In genomic region chr11:121589946-121590537, GRCh38 we compare ENCODE assay signal across 8 cellular contexts.
DNase-seq lines count a peak whose midpoint lies in the region; ATAC-seq and TF ChIP-seq lines count a peak whose summit lies in the region.

No MANE protein-coding gene starts in this region.

- no peaks in the 10 kb centered on the region for H3K9me3 ChIP-seq in DOHH2 (ENCODE audit: control insufficient read depth, insufficient read depth, low read length)
- no peaks in the 10 kb centered on the region for H3K9me3 ChIP-seq in ovary

- no peaks in the 10 kb centered on the region for H3K9me3 Mint-ChIP-seq in activated naive CD8-positive, alpha-beta T cell treated with anti-CD3 and anti-CD28 coated beads for 36 hours

- H3K4me1 Mint-ChIP-seq in activated naive CD8-positive, alpha-beta T cell treated with anti-CD3 and anti-CD28 coated beads for 36 hours = peaks cover 27% of the 10 kb centered on the region

- peaks cover 66% of the 10 kb centered on the region for H3K4me1 ChIP-seq in DOHH2 (ENCODE audit: control insufficient read depth, low read length)
- no peaks in the 10 kb centered on the region for H3K4me1 ChIP-seq in ovary (ENCODE audit: insufficient read depth)

- H3K79me2 ChIP-seq in DOHH2 (ENCODE audit: control insufficient read depth, low read length) = peaks cover 58% of the 10 kb centered on the region

- H3K9me2 ChIP-seq in DOHH2 (replicated peaks; ENCODE audit: control insufficient read depth, low read length) = no peaks in the 10 kb centered on the region

- H3K27ac Mint-ChIP-seq in activated naive CD8-positive, alpha-beta T cell treated with anti-CD3 and anti-CD28 coated beads for 36 hours = peak overlapping the region; percentile 85

- WGBS in ovary, 3 donors = 90 to 95% (median 92%) methylated on average over 5 of the region's 5 CpGs

- H3K27me3 ChIP-seq in DOHH2 (ENCODE audit: control insufficient read depth, low read length) (no peaks in the 10 kb centered on the region), ovary (no peaks in the 10 kb centered on the region)

- H3K36me3 ChIP-seq in DOHH2 (ENCODE audit: control insufficient read depth, low read length) (peaks cover 100% of the 10 kb centered on the region), ovary (no peaks in the 10 kb centered on the region)

- peak overlapping the region; percentile 82 for H3K4me2 ChIP-seq in DOHH2 (ENCODE audit: low read length)

- no peak for TF ChIP-seq CTCF in DOHH2 (IDR thresholded peaks at IDR 0.05; ENCODE audit: low read depth, low read length, poor library complexity, severe bottlenecking)
- TF ChIP-seq CTCF in ovary (IDR thresholded peaks at IDR 0.05) = no peak

- peak; percentile 24 for DNase-seq in activated naive CD8-positive, alpha-beta T cell treated with anti-CD3 and anti-CD28 coated beads for 36 hours
- DNase-seq in ovary = no peak
- no peak for DNase-seq in DMS79 treated with DMSO at 0.1 percent for 48 hours (lab: John Stamatoyannopoulos, UW)
- no peak for DNase-seq in DMS53 (lab: John Stamatoyannopoulos, UW)
- DNase-seq in DMS 273 treated with DMSO at 0.1 percent for 48 hours (lab: John Stamatoyannopoulos, UW) = no peak

- H3K36me3 Mint-ChIP-seq in activated naive CD8-positive, alpha-beta T cell treated with anti-CD3 and anti-CD28 coated beads for 36 hours = peaks cover 35% of the 10 kb centered on the region

- peak overlapping the region; percentile 67 for H3K4me3 ChIP-seq in DOHH2 (ENCODE audit: low read length)
- no peak overlapping the region for H3K4me3 ChIP-seq in ovary

- TF ChIP-seq EP300 in ovary (IDR thresholded peaks at IDR 0.05) = no peak

- H3K27ac ChIP-seq in DOHH2 (ENCODE audit: low read depth, low read length) = peak overlapping the region; percentile 94
- no peak overlapping the region for H3K27ac ChIP-seq in ovary

- H3K27me3 Mint-ChIP-seq in activated naive CD8-positive, alpha-beta T cell treated with anti-CD3 and anti-CD28 coated beads for 36 hours = no peaks in the 10 kb centered on the region

- peaks cover 34% of the 10 kb centered on the region for H3F3A ChIP-seq in DOHH2 (ENCODE audit: control insufficient read depth, insufficient read depth)

- intact Hi-C loops in ovary (cut with DNase I) = loop anchor here in 3 of 4 donors (5.0 to 10.0 kb wide), 5 partner anchors 58 to 273 kb away; partner anchors contain the start of genes SORL1 (in 2 of the 3) and SORL1-AS1 (in 2 of the 3)

- no peaks in the 10 kb centered on the region for H4K20me1 ChIP-seq in DOHH2 (ENCODE audit: control insufficient read depth, insufficient read depth, low read depth, low read length)

- TF ChIP-seq POLR2A in ovary (IDR thresholded peaks at IDR 0.05) = no peak

- H3K4me3 Mint-ChIP-seq in activated naive CD8-positive, alpha-beta T cell treated with anti-CD3 and anti-CD28 coated beads for 36 hours = peak overlapping the region; percentile 20

- ATAC-seq in GM19452 (IDR thresholded peaks at IDR 0.05; ENCODE audit: unreplicated experiment) = peak; percentile 85
- ATAC-seq in HG03354 (IDR thresholded peaks at IDR 0.05; ENCODE audit: poor library complexity, severe bottlenecking, unreplicated experiment) = peak; percentile 82
